8 cellular contexts compared by ENCODE assay signal in the genomic region with DNA sequence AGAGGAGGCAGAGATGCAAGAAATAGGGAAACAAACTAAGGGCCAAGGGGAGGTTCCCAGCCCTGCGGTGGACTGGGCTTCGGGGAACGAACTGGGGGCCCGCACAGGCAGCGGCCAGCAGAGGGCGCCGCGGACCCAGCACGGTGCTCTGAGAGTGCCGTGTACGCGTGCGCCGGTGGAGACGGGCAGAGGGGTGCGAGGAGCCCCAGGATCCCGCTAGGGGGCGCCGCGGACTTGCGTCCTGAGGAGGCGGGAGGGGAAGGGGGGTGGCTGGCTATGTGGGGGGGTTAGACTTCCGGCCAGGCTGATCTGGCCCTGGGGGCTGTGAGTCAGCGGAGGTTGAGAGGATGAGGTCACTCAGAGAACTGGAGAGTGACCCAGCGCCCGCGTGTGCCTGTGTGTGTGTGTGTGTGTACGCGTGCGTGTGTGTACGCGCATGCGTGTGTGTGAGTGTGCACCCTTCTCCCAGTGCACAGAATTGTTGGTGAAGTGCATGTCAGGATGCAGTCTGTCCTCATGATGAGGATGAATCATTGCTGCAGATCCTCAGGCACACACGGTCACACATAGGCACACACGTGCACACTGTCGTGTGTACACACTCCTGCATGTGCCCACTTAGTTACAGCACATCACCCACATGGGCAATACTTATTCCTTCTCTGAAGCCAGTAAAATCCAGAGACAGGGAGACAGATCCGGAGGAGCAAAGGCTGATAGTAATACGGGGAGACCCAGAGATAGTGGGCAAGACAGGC. TPM values are rescaled to one million over a fixed set of nuclear protein-coding genes. Genes with fewer than 3 reads are reported as not detected.
DNase-seq lines count a peak whose midpoint lies in the region; ATAC-seq and TF ChIP-seq lines count a peak whose summit lies in the region.

No MANE protein-coding gene starts in this region.

- POLR2A ChIA-PET in AG04449 (lab: Yijun Ruan, JAX), result interaction anchor here (1.7 kb wide), 1 partner anchor 17 kb away, joined by 14 read pairs; the partner anchor contains the start of gene NES
- POLR2A ChIA-PET in activated CD4-positive, alpha-beta T cell treated with anti-CD3 and anti-CD28 coated beads for 36 hours (lab: Charles Lee), result interaction anchor here (0.6 kb wide), 1 partner anchor 69 kb away, joined by 5 read pairs; the partner anchor contains the start of genes ISG20L2 and METTL25B

- peak; percentile 64 for ATAC-seq in GM18868 (IDR thresholded peaks at IDR 0.05; ENCODE audit: unreplicated experiment)
- peak; percentile 45 for ATAC-seq in HG03442 (IDR thresholded peaks at IDR 0.05; ENCODE audit: unreplicated experiment)
- ATAC-seq in activated CD4-positive, alpha-beta T cell treated with anti-CD3 and anti-CD28 coated beads for 36 hours, result peak; percentile 88
- ATAC-seq in left lobe of liver, result peak; percentile 90

- H3K27ac Mint-ChIP-seq in activated CD4-positive, alpha-beta T cell treated with anti-CD3 and anti-CD28 coated beads for 36 hours, result peak overlapping the region; percentile 74

- CTCF ChIA-PET in AG04449 (lab: Yijun Ruan, JAX), result interaction anchor here (0.5 to 13.1 kb wide), 54 partner anchors 8 to 274 kb away, joined by 3 to 506 read pairs (median 4); partner anchors contain the start of genes BCAN, CRABP2, GPATCH4 and HAPLN2
- CTCF ChIA-PET in activated CD4-positive, alpha-beta T cell treated with anti-CD3 and anti-CD28 coated beads for 36 hours (lab: Charles Lee), result interaction anchor here (0.5 to 7.7 kb wide), 31 partner anchors 9 to 1293 kb away, joined by 3 to 117 read pairs (median 4); partner anchors contain the start of genes CRABP2, HAPLN2, ISG20L2 and METTL25B

- peak overlapping the region; percentile 80 for H3K4me3 Mint-ChIP-seq in activated CD4-positive, alpha-beta T cell treated with anti-CD3 and anti-CD28 coated beads for 36 hours

- intact Hi-C loops in activated CD4-positive, alpha-beta T cell treated with anti-CD3 and anti-CD28 coated beads for 36 hours (cut with DNase I, micrococcal nuclease), result loop anchor here (1.0 to 5.0 kb wide), 6 partner anchors 17 to 472 kb away; partner anchors contain the start of genes NES (in 1 of the 2) and PRCC (in 1 of the 2)

- H3K4me3 ChIP-seq in AG04449 (ENCODE audit: low read depth, low read length), result no peak overlapping the region
- H3K4me3 ChIP-seq in choroid plexus epithelial cell (ENCODE audit: low read depth, low read length), result peak overlapping the region; percentile 9

- peaks cover 27% of the 10 kb centered on the region for H3K27me3 Mint-ChIP-seq in activated CD4-positive, alpha-beta T cell treated with anti-CD3 and anti-CD28 coated beads for 36 hours

- H3K36me3 Mint-ChIP-seq in activated CD4-positive, alpha-beta T cell treated with anti-CD3 and anti-CD28 coated beads for 36 hours (ENCODE audit: low read depth), result no peaks in the 10 kb centered on the region

- DNase-seq in AG04449 (ENCODE audit: low read depth, low spot score) (peak; percentile 77), NCI-H510A treated with DMSO at 0.1 percent for 48 hours (lab: John Stamatoyannopoulos, UW) (peak; percentile 92), choroid plexus epithelial cell (ENCODE audit: low read depth) (peak; percentile 97), left lobe of liver (ENCODE audit: low spot score) (peak; percentile 83)
- DNase-seq in activated CD4-positive, alpha-beta T cell treated with anti-CD3 and anti-CD28 coated beads for 36 hours, result peak; percentile 98
- DNase-seq in stimulated activated CD4-positive, alpha-beta T cell treated with anti-CD3 and anti-CD28 coated beads, Interleukin-1b, Interleukin-23, amount 100 ng/mL, for 48 hours, result peak; percentile 95

- peaks cover 48% of the 10 kb centered on the region for H3K4me1 Mint-ChIP-seq in activated CD4-positive, alpha-beta T cell treated with anti-CD3 and anti-CD28 coated beads for 36 hours

- peak; percentile 100 for TF ChIP-seq CTCF in AG04449 (IDR thresholded peaks at IDR 0.05; ENCODE audit: insufficient read depth, low read length, missing control alignments)
- TF ChIP-seq CTCF in choroid plexus epithelial cell (conservative IDR thresholded peaks at IDR 0.05; ENCODE audit: low read depth, low read length), result peak; percentile 90

- no peaks in the 10 kb centered on the region for H3K9me3 Mint-ChIP-seq in activated CD4-positive, alpha-beta T cell treated with anti-CD3 and anti-CD28 coated beads for 36 hours (ENCODE audit: low read depth)

RNA-seq across cellular contexts. Expression of gene NES, which starts 17.0 kb away (rescaled TPM):
- under 1 TPM in 1 of 2 experiments, not detected in 1; 0.02 TPM for total RNA-seq in activated CD4-positive, alpha-beta T cell treated with anti-CD3 and anti-CD28 coated beads for 36 hours
- 1.4 TPM for total RNA-seq in left lobe of liver

RNA-seq across cellular contexts. Expression of gene BCAN, which starts 18.3 kb away (rescaled TPM):
- total RNA-seq in activated CD4-positive, alpha-beta T cell treated with anti-CD3 and anti-CD28 coated beads for 36 hours, result not detected
- not detected for total RNA-seq in left lobe of liver

RNA-seq across cellular contexts. Expression of gene HAPLN2, which starts 41.0 kb away (rescaled TPM):
- total RNA-seq in activated CD4-positive, alpha-beta T cell treated with anti-CD3 and anti-CD28 coated beads for 36 hours, result under 1 TPM in 1 of 2 experiments, not detected in 1; 0.34 TPM
- total RNA-seq in left lobe of liver, result not detected

RNA-seq across cellular contexts. Expression of gene CRABP2, which starts 45.2 kb away (rescaled TPM):
- under 1 TPM; 0.88 to 0.98 TPM for total RNA-seq in activated CD4-positive, alpha-beta T cell treated with anti-CD3 and anti-CD28 coated beads for 36 hours
- 0.33 TPM for total RNA-seq in left lobe of liver

RNA-seq across cellular contexts. Expression of gene GPATCH4, which starts 58.9 kb away (rescaled TPM):
- 10 to 100 TPM; 38.5 to 48.7 TPM for total RNA-seq in activated CD4-positive, alpha-beta T cell treated with anti-CD3 and anti-CD28 coated beads for 36 hours
- 7.3 TPM for total RNA-seq in left lobe of liver
